Comparison of ENCODE assay signal across 1 cellular context in genomic region chr16:2907089-2907735, GRCh38.
TF ChIP-seq lines count a peak whose summit lies in the region.

No MANE protein-coding gene starts in this region.

TF ChIP-seq in H1, 55 proteins besides CTCF, POLR2A, EP300 and RAD21:
- TF ChIP-seq JUND (IDR thresholded peaks at IDR 0.05; ENCODE audit: low read length) = 0 out of 2 replicates have a peak, but pooled peaks have one; percentile 40
- peak; percentile 49; the same call in 1 of the 2 replicates for TF ChIP-seq CREB1 (IDR thresholded peaks at IDR 0.05)
- peak in 1 of 2 experiments; percentile 64; a peak in 1 of 4 replicates for TF ChIP-seq SIN3A (conservative IDR thresholded peaks at IDR 0.05 in 1 of 2, IDR thresholded peaks at IDR 0.05 in 1 of 2; ENCODE audit: low read depth in 1 of 2, low read length in 2 of 2)
